In the genomic region with DNA sequence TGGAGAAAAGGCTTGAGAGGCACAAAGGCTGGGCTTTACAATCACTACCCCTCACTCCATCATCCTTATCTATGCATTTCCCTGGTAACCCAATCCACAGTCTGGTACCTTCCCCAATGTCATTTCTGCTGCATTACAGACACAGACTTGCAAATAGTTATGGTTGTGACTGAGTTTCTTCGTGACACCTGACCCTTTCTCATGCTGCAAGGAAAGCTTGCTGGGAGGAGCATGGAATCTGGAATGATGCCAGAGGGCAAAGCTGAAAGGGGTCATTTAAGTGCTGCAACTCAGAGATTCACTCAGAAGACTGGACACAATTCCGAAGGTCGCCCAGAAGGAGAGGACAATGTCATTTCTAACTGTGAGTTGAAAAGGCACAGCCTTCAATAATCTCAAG, we compare ENCODE assay signal across 33 cellular contexts. TPM values are rescaled to one million over a fixed set of nuclear protein-coding genes. Genes with fewer than 3 reads are reported as not detected.
"Had no signal": no experiment of that assay in that cellular context is flagged by ENCODE, and none has a peak within 500 bp of the region (broad histone marks: within the 10 kb centered on the region; RNA-seq: fewer than 3 reads in every experiment).

A gene with protein sequence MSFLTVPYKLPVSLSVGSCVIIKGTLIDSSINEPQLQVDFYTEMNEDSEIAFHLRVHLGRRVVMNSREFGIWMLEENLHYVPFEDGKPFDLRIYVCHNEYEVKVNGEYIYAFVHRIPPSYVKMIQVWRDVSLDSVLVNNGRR (plus strand): TSS at position 301 of the 400 bp plus-strand sequence. CDS start 49 bp downstream, at position 350.

- H3K9me3 ChIP-seq: MG63, Peyer's patch, SJSA1, SK-N-SH had no signal

- H3K27ac ChIP-seq: PC-9, Peyer's patch, SJSA1 had no signal

- H3K4me2 ChIP-seq: PC-9, SK-N-SH had no signal

- H3K4me3 ChIP-seq: K562, MG63, PC-9, Peyer's patch, SJSA1 had no signal

- H3K9ac ChIP-seq: SK-N-SH had no signal

- H2AFZ ChIP-seq: PC-9 had no signal

- H3K36me3 ChIP-seq: MG63, Peyer's patch, SJSA1 had no signal

- ATAC-seq: K562 had no signal

- DNase-seq: Kasumi-1, KG1, MG63, NCI-H1048, NCI-H1092 treated with DMSO at 0.1 percent for 48 hours, NCI-H1105 treated with DMSO at 0.1 percent for 48 hours, NCI-H1417, NCI-H1436, NCI-H146, NCI-H1694, NCI-H187, NCI-H1930, NCI-H2029 treated with DMSO at 0.1 percent for 48 hours, NCI-H2081 treated with DMSO at 0.1 percent for 48 hours, NCI-H2107, NCI-H2171, NCI-H226, NCI-H446 treated with DMSO at 0.1 percent for 48 hours, NCI-H510A, NCI-H524, NCI-H526, NCI-H774, PC-9, Peyer's patch, Right ventricle myocardium superior, RPMI8226, SHP77 treated with DMSO at 0.1 percent for 48 hours, SK-N-SH, SW 1271 had no signal

- H3K4me1 ChIP-seq: Peyer's patch, SJSA1 had no signal

- H3K27me3 ChIP-seq: Peyer's patch had no signal

RNA-seq across cellular contexts. Expression of the gene that starts here (rescaled TPM):
- total RNA-seq: K562, M059J, OCI-LY7, PC-9, Peyer's patch, Right ventricle myocardium superior, SJSA1 had no signal
- polyA plus RNA-seq: K562, SK-N-SH had no signal
